13 cellular contexts compared by ENCODE assay signal in the genomic region with DNA sequence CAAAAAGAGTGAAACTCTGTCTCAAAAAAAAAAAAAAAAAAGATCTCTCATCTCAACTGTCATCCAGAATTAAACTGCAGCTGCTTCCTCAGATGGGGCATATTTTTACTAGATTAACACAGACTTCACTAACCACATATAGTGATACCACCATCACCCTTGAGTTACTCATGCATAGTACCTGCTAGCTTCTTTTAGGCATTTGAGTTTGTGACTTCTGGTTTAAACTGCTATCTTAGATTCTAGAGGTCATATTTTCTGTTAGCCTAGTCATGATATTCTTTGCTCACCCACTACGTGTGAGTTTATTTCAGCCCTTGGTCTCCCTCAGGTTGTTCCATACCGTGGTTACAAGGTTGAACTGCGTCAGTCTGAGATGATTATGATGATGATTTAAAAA.
DNase-seq lines count a peak whose midpoint lies in the region; ATAC-seq lines count a peak whose summit lies in the region.
"Had no signal": no experiment of that assay in that cellular context is flagged by ENCODE, and none has a peak within 500 bp of the region (broad histone marks: within the 10 kb centered on the region; RNA-seq: fewer than 3 reads in every experiment).

No MANE protein-coding gene starts in this region.

- WGBS in GM23248 (ENCODE audit: low coverage in 1 of 2, low lambda C conversion rate in 2 of 2, missing lambda C conversion rate in 2 of 2), 2 experiments: 87 to 88% methylated on average over 3 of the region's 3 CpGs

- H3K9ac ChIP-seq in GM23248: no peak overlapping the region

- no peaks in the 10 kb centered on the region for H3K4me1 Mint-ChIP-seq in effector memory CD8-positive, alpha-beta T cell (ENCODE audit: low read depth in 2 of 2)

- ATAC-seq in GM18520 (IDR thresholded peaks at IDR 0.05; ENCODE audit: unreplicated experiment) (peak; percentile 87), GM21515 (IDR thresholded peaks at IDR 0.05; ENCODE audit: unreplicated experiment) (peak; percentile 92), HG03108 (IDR thresholded peaks at IDR 0.05; ENCODE audit: unreplicated experiment) (peak; percentile 90)
- ATAC-seq in effector memory CD8-positive, alpha-beta T cell (replicated peaks): peak; percentile 42

- peaks cover under 1 to 12% of the 10 kb centered on the region in 2 donors for H3K27me3 Mint-ChIP-seq in effector memory CD8-positive, alpha-beta T cell

- no peak for DNase-seq in effector memory CD8-positive, alpha-beta T cell
- DNase-seq in GM23248: no peak
- no peak for DNase-seq in Ammon's horn (ENCODE audit: low spot score)
- DNase-seq in activated CD8-positive, alpha-beta memory T cell treated with anti-CD3 and anti-CD28 coated beads, Interleukin-2, amount 50 U/mL, for 48 hours: no peak
- no peak for DNase-seq in KG1 (lab: John Stamatoyannopoulos, UW)
- DNase-seq: HCEC 1CT; NCI-H1417; stimulated activated naive CD4-positive, alpha-beta T cell treated with Interleukin-2 at 50 U/mL for 16 hours had no signal

- H3K36me3 ChIP-seq in GM23248 (ENCODE audit: low read depth): no peaks in the 10 kb centered on the region
- H3K36me3 ChIP-seq: breast epithelium, SJSA1 had no signal

- no peaks in the 10 kb centered on the region for H3K9me2 ChIP-seq in GM23248 (ENCODE audit: insufficient read depth)

- H3K4me3 Mint-ChIP-seq in effector memory CD8-positive, alpha-beta T cell: no peak overlapping the region

- no peak overlapping the region for H3K27ac ChIP-seq in GM23248
- H3K27ac ChIP-seq: breast epithelium, SJSA1 had no signal

- in situ Hi-C loops in GM23248 (cut with MboI): no loop called here

- H3K36me3 Mint-ChIP-seq in effector memory CD8-positive, alpha-beta T cell (ENCODE audit: insufficient read depth): no peaks in the 10 kb centered on the region

- H3K9me3 ChIP-seq in GM23248 (ENCODE audit: low read depth): no peaks in the 10 kb centered on the region
- H3K9me3 ChIP-seq: breast epithelium, SJSA1 had no signal

- no peak overlapping the region for H3K27ac Mint-ChIP-seq in effector memory CD8-positive, alpha-beta T cell

- H3K9me3 Mint-ChIP-seq in effector memory CD8-positive, alpha-beta T cell: no peaks in the 10 kb centered on the region

- H2AFZ ChIP-seq in GM23248: no peak overlapping the region

- peaks cover 24% of the 10 kb centered on the region for H3K4me1 ChIP-seq in GM23248 (ENCODE audit: insufficient read depth)
- H3K4me1 ChIP-seq: breast epithelium, SJSA1 had no signal

- H3K79me2 ChIP-seq in GM23248 (ENCODE audit: insufficient read depth): no peaks in the 10 kb centered on the region

- H4K20me1 ChIP-seq in GM23248 (ENCODE audit: insufficient read depth): no peaks in the 10 kb centered on the region

- H3K27me3 ChIP-seq in GM23248 (replicated peaks; ENCODE audit: insufficient read depth): no peaks in the 10 kb centered on the region
- H3K27me3 ChIP-seq: breast epithelium, SJSA1 had no signal

- H3F3A ChIP-seq in GM23248 (ENCODE audit: insufficient read depth): peaks cover 16% of the 10 kb centered on the region

- no peak overlapping the region for H3K4me3 ChIP-seq in GM23248
- H3K4me3 ChIP-seq: breast epithelium, SJSA1 had no signal

- no peak overlapping the region for H3K4me2 ChIP-seq in GM23248 (ENCODE audit: unreplicated experiment)

Comparison
In these comparisons a context has a peak if more than half of its experiments do, and no peak if none do; other contexts are left out.
1. ATAC-seq: peak in every context shown above with its lines; median percentile 92 in GM21515; 90 in HG03108; 87 in GM18520; 42 in effector memory CD8-positive, alpha-beta T cell.